ENCODE assay signal across 16 cellular contexts in genomic region chr9:134439368-134439784, GRCh38.
DNase-seq lines count a peak whose midpoint lies in the region; ATAC-seq and TF ChIP-seq lines count a peak whose summit lies in the region.
"Had no signal": no experiment of that assay in that cellular context is flagged by ENCODE, and none has a peak within 500 bp of the region (broad histone marks: within the 10 kb centered on the region; RNA-seq: fewer than 3 reads in every experiment).

No MANE protein-coding gene starts in this region.

- H3K27ac ChIP-seq in VCaP (peak overlapping the region; percentile 14; the same call in 1 of the 2 replicates), foreskin keratinocyte (no peak overlapping the region)
- H3K27ac ChIP-seq: KMS-11 had no signal

- H3K4me3 Mint-ChIP-seq in brain (peak overlapping the region in 1 of 5 experiments; percentile 38), nephron (no peak overlapping the region), type B pancreatic cell (no peak overlapping the region)
- H3K4me3 Mint-ChIP-seq: B cell; CD8-positive, alpha-beta T cell had no signal

- no peaks in the 10 kb centered on the region for H3K9me3 Mint-ChIP-seq in brain
- no peaks in the 10 kb centered on the region for H3K9me3 Mint-ChIP-seq in nephron
- H3K9me3 Mint-ChIP-seq in type B pancreatic cell = no peaks in the 10 kb centered on the region
- H3K9me3 Mint-ChIP-seq: CD8-positive, alpha-beta T cell had no signal

- peaks cover 3% of the 10 kb centered on the region for H3K27me3 Mint-ChIP-seq in brain
- peaks cover 12% of the 10 kb centered on the region for H3K27me3 Mint-ChIP-seq in nephron (ENCODE audit: low read depth)
- no peaks in the 10 kb centered on the region for H3K27me3 Mint-ChIP-seq in type B pancreatic cell

- DNase-seq in type B pancreatic cell (ENCODE audit: extremely low spot score, unreplicated experiment) = no peak
- DNase-seq in foreskin keratinocyte = no peak
- DNase-seq: CD8-positive, alpha-beta T cell; DND-41; GDM1; GOT3; MG63; NCI-H1092 treated with DMSO at 0.1 percent for 48 hours; NCI-H1694 treated with DMSO at 0.1 percent for 48 hours had no signal

- H3K27ac Mint-ChIP-seq in brain (peak overlapping the region; percentile 87 to 94 (median 89)), nephron (peak overlapping the region; percentile 52 to 84 (median 82)), type B pancreatic cell (peak overlapping the region; percentile 64)
- H3K27ac Mint-ChIP-seq: B cell; CD8-positive, alpha-beta T cell had no signal

- H3K4me1 Mint-ChIP-seq in brain = peaks cover 79% of the 10 kb centered on the region
- H3K4me1 Mint-ChIP-seq in nephron = peaks cover 56% of the 10 kb centered on the region
- peaks cover 40% of the 10 kb centered on the region for H3K4me1 Mint-ChIP-seq in type B pancreatic cell (ENCODE audit: unreplicated experiment)

- H3K36me3 Mint-ChIP-seq in brain = peaks cover 11% of the 10 kb centered on the region
- peaks cover 9% of the 10 kb centered on the region for H3K36me3 Mint-ChIP-seq in nephron (ENCODE audit: low read depth)
- peaks cover 8% of the 10 kb centered on the region for H3K36me3 Mint-ChIP-seq in type B pancreatic cell

- H3K27me3 ChIP-seq in foreskin keratinocyte = peaks cover 18% of the 10 kb centered on the region
- H3K27me3 ChIP-seq: MG63 had no signal

- no peaks in the 10 kb centered on the region for H3K4me1 ChIP-seq in foreskin keratinocyte

- ATAC-seq in foreskin keratinocyte (no peak), HG02588 (IDR thresholded peaks at IDR 0.05; ENCODE audit: unreplicated experiment) (no peak), GM21786 (IDR thresholded peaks at IDR 0.05; ENCODE audit: unreplicated experiment) (no peak)
- ATAC-seq: CD8-positive, alpha-beta T cell had no signal

- TF ChIP-seq CTCF in VCaP (conservative IDR thresholded peaks at IDR 0.05) (no peak), brain (conservative IDR thresholded peaks at IDR 0.05) (no peak), nephron (IDR thresholded peaks at IDR 0.05; ENCODE audit: unreplicated experiment in 3 of 3) (no peak), type B pancreatic cell (conservative IDR thresholded peaks at IDR 0.05) (no peak), foreskin keratinocyte (conservative IDR thresholded peaks at IDR 0.05) (no peak)
